11 cellular contexts compared by ENCODE assay signal in genomic region chr1:43388021-43388575, GRCh38. TPM values are rescaled to one million over a fixed set of nuclear protein-coding genes. Genes with fewer than 3 reads are reported as not detected.
DNase-seq lines count a peak whose midpoint lies in the region; ATAC-seq and TF ChIP-seq lines count a peak whose summit lies in the region.
"Had no signal": no experiment of that assay in that cellular context is flagged by ENCODE, and none has a peak within 500 bp of the region (broad histone marks: within the 10 kb centered on the region; RNA-seq: fewer than 3 reads in every experiment).

No MANE protein-coding gene starts in this region.

- 44 to 64% methylated on average over 4 of the region's 4 CpGs for WGBS in esophagus squamous epithelium, 2 donors

- peak overlapping the region; percentile 99 for H3K4me3 Mint-ChIP-seq in T-helper 2 cell treated with Interferon-gamma antibody and Interleukin-4, amounts not matched to agents 5 μg/mL and 100 μg/mL, for 36 hours
- peak overlapping the region; percentile 100 for H3K4me3 Mint-ChIP-seq in T-helper 17 cell

- H3K36me3 ChIP-seq in esophagus squamous epithelium: peaks cover 23 to 48% (median 34%) of the 10 kb centered on the region in 3 donors
- peaks cover 5% of the 10 kb centered on the region for H3K36me3 ChIP-seq in colonic mucosa

- no peaks in the 10 kb centered on the region for H3K9me3 ChIP-seq in T-helper 17 cell (ENCODE audit: control insufficient read depth, low read length, poor library complexity, severe bottlenecking)
- H3K9me3 ChIP-seq in esophagus squamous epithelium: no peaks in the 10 kb centered on the region
- no peaks in the 10 kb centered on the region for H3K9me3 ChIP-seq in colonic mucosa

- ATAC-seq in T-helper 17 cell (no peak), GM21390 (IDR thresholded peaks at IDR 0.05; ENCODE audit: unreplicated experiment) (no peak)
- ATAC-seq: left lobe of liver had no signal

- H3K9ac ChIP-seq in colonic mucosa (ENCODE audit: low read depth in 2 of 2, low read length in 2 of 2): peak overlapping the region in 1 of 2 donors; percentile 91

- no peak for DNase-seq in T-helper 2 cell treated with Interferon-gamma antibody and Interleukin-4, amounts not matched to agents 5 μg/mL and 100 μg/mL, for 36 hours (ENCODE audit: low spot score)
- DNase-seq in T-helper 2 cell (no peak), T-helper 17 cell (no peak), esophagus squamous epithelium (lab: John Stamatoyannopoulos, UW) (no peak), colonic mucosa (no peak), GM10266 (ENCODE audit: extremely low spot score) (no peak)
- DNase-seq: amygdala had no signal

- H3K27me3 Mint-ChIP-seq in T-helper 2 cell treated with Interferon-gamma antibody and Interleukin-4, amounts not matched to agents 5 μg/mL and 100 μg/mL, for 36 hours (ENCODE audit: low read depth): no peaks in the 10 kb centered on the region
- H3K27me3 Mint-ChIP-seq in T-helper 17 cell: no peaks in the 10 kb centered on the region

- H3K27me3 ChIP-seq in esophagus squamous epithelium (no peaks in the 10 kb centered on the region), colonic mucosa (no peaks in the 10 kb centered on the region)

- TF ChIP-seq CTCF in esophagus squamous epithelium (IDR thresholded peaks at IDR 0.05): no peak
- no peak for TF ChIP-seq CTCF in colonic mucosa (IDR thresholded peaks at IDR 0.05)
- TF ChIP-seq CTCF in GM10266 (IDR thresholded peaks at IDR 0.05; ENCODE audit: control insufficient read depth, insufficient read depth, low read depth, missing control alignments): no peak

- H3K4me3 ChIP-seq in esophagus squamous epithelium (peak overlapping the region in 2 of 4 donors; percentile 75 to 98), skin epidermis (no peak overlapping the region), colonic mucosa (no peak overlapping the region)

- H3K4me1 ChIP-seq in esophagus squamous epithelium (peaks cover 23 to 42% (median 24%) of the 10 kb centered on the region in 3 donors), colonic mucosa (peaks cover 10% of the 10 kb centered on the region)

- H3K27ac ChIP-seq in esophagus squamous epithelium (peak overlapping the region; percentile 91 to 97 (median 94)), skin epidermis (peak overlapping the region in 14 of 21 experiments; percentile 5 to 97 (median 86)), colonic mucosa (no peak overlapping the region)

- intact Hi-C loops in esophagus squamous epithelium (cut with DNase I): no loop called here
- intact Hi-C loops in colonic mucosa (cut with DNase I): no loop called here

- TF ChIP-seq POLR2A in esophagus squamous epithelium (IDR thresholded peaks at IDR 0.05): no peak

- peak overlapping the region; percentile 92 for H3K27ac Mint-ChIP-seq in T-helper 2 cell treated with Interferon-gamma antibody and Interleukin-4, amounts not matched to agents 5 μg/mL and 100 μg/mL, for 36 hours
- peak overlapping the region; percentile 100 for H3K27ac Mint-ChIP-seq in T-helper 17 cell

- peaks cover 42% of the 10 kb centered on the region for H3K36me3 Mint-ChIP-seq in T-helper 2 cell treated with Interferon-gamma antibody and Interleukin-4, amounts not matched to agents 5 μg/mL and 100 μg/mL, for 36 hours (ENCODE audit: low read depth)
- peaks cover 10% of the 10 kb centered on the region for H3K36me3 Mint-ChIP-seq in T-helper 17 cell (ENCODE audit: low read depth)

- no peaks in the 10 kb centered on the region for H3K9me3 Mint-ChIP-seq in T-helper 2 cell treated with Interferon-gamma antibody and Interleukin-4, amounts not matched to agents 5 μg/mL and 100 μg/mL, for 36 hours

- H3K4me1 Mint-ChIP-seq in T-helper 2 cell treated with Interferon-gamma antibody and Interleukin-4, amounts not matched to agents 5 μg/mL and 100 μg/mL, for 36 hours (ENCODE audit: low read depth): peaks cover 26% of the 10 kb centered on the region
- H3K4me1 Mint-ChIP-seq in T-helper 17 cell: peaks cover 36% of the 10 kb centered on the region

RNA-seq across cellular contexts. Expression of gene MED8, which starts 1.5 kb away (rescaled TPM):
- 10 to 100 TPM; 13.7 to 16.4 TPM for total RNA-seq in T-helper 17 cell
- total RNA-seq in esophagus squamous epithelium: 10 to 100 TPM; 34.5 to 60.1 (median 38.6) TPM
- total RNA-seq in colonic mucosa: 10 to 100 TPM; 39.2 to 51.3 TPM

RNA-seq across cellular contexts. Expression of gene SZT2, which starts 1.6 kb away (rescaled TPM):
- total RNA-seq in T-helper 17 cell (10 to 100 TPM; 87.0 to 92.1 TPM), esophagus squamous epithelium (10 to 100 TPM; 12.4 to 40.0 (median 27.7) TPM), colonic mucosa (10 to 100 TPM; 34.8 to 50.5 TPM)

RNA-seq across cellular contexts. Expression of gene ELOVL1, which starts 20.3 kb away (rescaled TPM):
- total RNA-seq in T-helper 17 cell (10 to 100 TPM; 32.3 to 36.9 TPM), esophagus squamous epithelium (100 to 1,000 TPM in 3 of 4 donors, 10 to 100 TPM in 1; 99.8 to 187 (median 115) TPM), colonic mucosa (100 to 1,000 TPM; 165 to 176 TPM)

RNA-seq across cellular contexts. Expression of gene CDC20, which starts 29.3 kb away (rescaled TPM):
- total RNA-seq in T-helper 17 cell (under 1 TPM; 0.65 to 0.97 TPM), esophagus squamous epithelium (10 to 100 TPM; 16.5 to 96.0 (median 33.6) TPM), colonic mucosa (100 to 1,000 TPM in 1 of 2 donors, 10 to 100 TPM in 1; 42.6 to 201 TPM)

RNA-seq across cellular contexts. Expression of gene MPL, which starts 50.5 kb away (rescaled TPM):
- 10 to 100 TPM in 1 of 2 donors, under 1 TPM in 1; 0.94 to 16.6 TPM for total RNA-seq in T-helper 17 cell
- total RNA-seq in esophagus squamous epithelium: not detected
- total RNA-seq in colonic mucosa: under 1 TPM in 1 of 2 donors, not detected in 1; 0.12 TPM
- total RNA-seq: RPMI7951 had no signal
